8 cellular contexts compared by ENCODE assay signal in the genomic region with DNA sequence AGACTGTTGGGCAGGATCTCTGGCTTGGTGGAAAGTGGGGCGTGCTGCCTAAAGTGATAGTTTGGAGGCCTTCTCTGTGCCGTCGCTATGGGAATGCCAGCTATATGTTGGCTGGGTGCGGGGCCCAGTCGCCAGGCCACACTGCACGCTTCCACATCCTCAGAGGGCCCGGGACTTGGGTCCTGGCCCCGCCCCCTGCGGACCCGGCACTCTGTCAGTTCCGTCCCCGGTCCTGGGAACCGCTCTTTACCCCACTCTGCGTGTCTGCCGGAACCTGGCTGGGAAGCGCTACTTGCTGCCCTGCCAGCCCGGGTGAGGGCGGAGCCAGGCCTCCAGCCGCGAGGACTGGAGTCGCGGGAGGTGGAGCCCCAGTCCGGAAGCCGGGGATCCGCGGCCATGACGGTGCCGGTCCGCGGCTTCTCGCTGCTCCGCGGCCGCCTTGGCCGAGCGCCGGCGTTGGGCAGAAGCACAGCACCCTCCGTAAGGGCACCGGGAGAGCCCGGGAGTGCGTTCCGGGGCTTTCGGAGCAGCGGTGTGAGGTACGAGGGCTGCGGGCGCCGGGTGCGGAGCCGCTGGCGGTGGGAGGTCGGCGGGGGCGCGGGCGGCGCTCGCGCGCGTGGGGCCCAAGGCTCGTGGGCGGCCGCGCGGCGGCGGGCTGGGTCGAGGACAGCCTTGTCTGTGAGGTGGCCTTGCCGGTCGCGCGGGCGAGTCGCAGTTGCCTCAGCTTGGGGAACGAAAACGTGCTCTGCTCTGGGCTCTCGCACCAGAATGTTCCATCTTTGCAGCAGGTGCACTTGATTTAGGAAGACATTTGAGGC. TPM values are rescaled to one million over a fixed set of nuclear protein-coding genes. Genes with fewer than 3 reads are reported as not detected.
A peak's percentile ranks its signal among the peaks of the same experiment; 100 is the strongest.
DNase-seq lines count a peak whose midpoint lies in the region; ATAC-seq and TF ChIP-seq lines count a peak whose summit lies in the region.

MTHFD2L (plus strand) TSS at position 376 of the 818 bp plus-strand sequence; CDS start at position 397, 21 bp downstream.

- H3K27ac ChIP-seq in upper lobe of left lung, result peak within 1 kb of the TSS; percentile 88 to 93 (median 90)

- peaks cover 16% of the 10 kb centered on the region for H3K36me3 Mint-ChIP-seq in T-cell

- no peaks in the 10 kb centered on the region for H3K27me3 ChIP-seq in upper lobe of left lung

- TF ChIP-seq CTCF in GM13976 (IDR thresholded peaks at IDR 0.05; ENCODE audit: borderline replicate concordance, control extremely low read depth, extremely low read depth, insufficient read depth, missing control alignments) (no peak), upper lobe of left lung (IDR thresholded peaks at IDR 0.05) (peak in 1 of 6 experiments; percentile 25)

- peak; percentile 98 for ATAC-seq in HG02840 (IDR thresholded peaks at IDR 0.05; ENCODE audit: low FRiP score, unreplicated experiment)
- ATAC-seq in T-cell (replicated peaks in 1 of 4), result peak; percentile 96 to 98 (median 97)
- peak; percentile 99 for ATAC-seq in left cardiac atrium
- peak; percentile 99 to 100 for ATAC-seq in upper lobe of left lung (ENCODE audit: low FRiP score in 2 of 2)

- peaks cover 12 to 23% (median 14%) of the 10 kb centered on the region in 4 donors for H3K4me1 ChIP-seq in upper lobe of left lung

- DNase-seq in GM13976 (ENCODE audit: low spot score), result peak; percentile 95
- DNase-seq in NCI-H1436 (lab: John Stamatoyannopoulos, UW), result peak; percentile 76
- DNase-seq in T-cell, result peak; percentile 56 to 84 (median 70)
- DNase-seq in amniotic stem cell (lab: John Stamatoyannopoulos, UW), result peak; percentile 86
- DNase-seq in left cardiac atrium, result peak; percentile 97
- DNase-seq in posterior vena cava (ENCODE audit: low spot score), result peak; percentile 98
- peak; percentile 97 for DNase-seq in upper lobe of left lung

- 0 to 1% methylated on average over 14 to 27 of the region's 79 CpGs for WGBS in upper lobe of left lung, 2 donors

- no peak for TF ChIP-seq EP300 in upper lobe of left lung (IDR thresholded peaks at IDR 0.05)

- H3K27me3 Mint-ChIP-seq in T-cell, result no peaks in the 10 kb centered on the region

- H3K9me3 ChIP-seq in upper lobe of left lung, result no peaks in the 10 kb centered on the region

- POLR2A ChIA-PET in T-cell (lab: Charles Lee), result interaction anchor here in 1 of 2 donors (0.6 kb wide), 1 partner anchor 485 kb away, joined by 4 read pairs; no protein-coding TSS in a partner anchor

- H3K4me3 ChIP-seq in upper lobe of left lung, result peak within 1 kb of the TSS; percentile 17 to 74 (median 70)

- H3K27ac Mint-ChIP-seq in T-cell, result peak within 1 kb of the TSS; percentile 36 to 90

- H3K4me1 Mint-ChIP-seq in T-cell, result peaks cover 14 to 29% (median 27%) of the 10 kb centered on the region in 3 donors

- peaks cover 0 to 19% (median 4%) of the 10 kb centered on the region in 4 donors for H3K36me3 ChIP-seq in upper lobe of left lung

- intact Hi-C loops in left cardiac atrium (cut with DNase I) (no loop called here), posterior vena cava (cut with DNase I) (no loop called here)

- peak within 1 kb of the TSS; percentile 87 to 89 (median 89) for H3K4me3 Mint-ChIP-seq in T-cell

- TF ChIP-seq POLR2A in upper lobe of left lung (IDR thresholded peaks at IDR 0.05), result peak in 3 of 4 donors; percentile 68 to 95 (median 90)

- in situ Hi-C loops in GM13976 (cut with MboI; ENCODE audit: low sequenced_read_pairs, unreplicated experiment), result no loop called here

- no peaks in the 10 kb centered on the region for H3K9me3 Mint-ChIP-seq in T-cell

- CTCF ChIA-PET in T-cell (lab: Charles Lee), result no interaction called here

RNA-seq across cellular contexts. Expression of gene MTHFD2L, which starts in this region (rescaled TPM):
- 1 to 10 TPM; 7.2 to 9.8 (median 7.9) TPM for total RNA-seq in T-cell
- total RNA-seq in left cardiac atrium, result 10 to 100 TPM in 1 of 2 donors, 1 to 10 TPM in 1; 9.2 to 11.7 TPM
- 10 to 100 TPM in 1 of 2 donors, 1 to 10 TPM in 1; 9.6 to 10.8 TPM for total RNA-seq in posterior vena cava
- total RNA-seq in upper lobe of left lung, result 10 to 100 TPM in 5 of 6 donors, 1 to 10 TPM in 1; 4.9 to 23.6 (median 12.8) TPM

Comparison
In these comparisons a context has a peak if more than half of its experiments do, and no peak if none do; other contexts are left out.
1. Peak in every context shown above with its lines: DNase-seq, ATAC-seq, H3K4me3 ChIP-seq and H3K27ac ChIP-seq.